16 cellular contexts compared by ENCODE assay signal in genomic region chr13:74819549-74819948, GRCh38.
DNase-seq lines count a peak whose midpoint lies in the region; ATAC-seq, FAIRE-seq and TF ChIP-seq lines count a peak whose summit lies in the region.
"Had no signal": no experiment of that assay in that cellular context is flagged by ENCODE, and none has a peak within 500 bp of the region (broad histone marks: within the 10 kb centered on the region; RNA-seq: fewer than 3 reads in every experiment).

No MANE protein-coding gene starts in this region.

- no peaks in the 10 kb centered on the region for H3K27me3 Mint-ChIP-seq in astrocyte (ENCODE audit: low read depth, unreplicated experiment)
- no peaks in the 10 kb centered on the region for H3K27me3 Mint-ChIP-seq in CD4-positive, alpha-beta memory T cell
- H3K27me3 Mint-ChIP-seq: B cell, IgD-negative memory B cell had no signal

- 39 to 60% methylated on average over 2 of the region's 2 CpGs for WGBS in pancreas, 2 donors

- H3K9me3 Mint-ChIP-seq in astrocyte (ENCODE audit: unreplicated experiment): no peaks in the 10 kb centered on the region
- no peaks in the 10 kb centered on the region for H3K9me3 Mint-ChIP-seq in CD4-positive, alpha-beta memory T cell
- H3K9me3 Mint-ChIP-seq: H9, IgD-negative memory B cell had no signal

- CTCF ChIA-PET in CD4-positive, alpha-beta memory T cell (lab: Charles Lee; ENCODE audit: partially characterized antibody): no interaction called here

- no peak overlapping the region for H3K27ac ChIP-seq in astrocyte (ENCODE audit: low read depth, low read length)
- no peak overlapping the region for H3K27ac ChIP-seq in CD4-positive, alpha-beta memory T cell (ENCODE audit: low read depth, low read length)
- no peak overlapping the region for H3K27ac ChIP-seq in pancreas
- H3K27ac ChIP-seq: BLaER1 treated with 17β-estradiol and CSF1 and Interleukin-3, amounts not matched to agents 10 nM and 100 nM had no signal

- FAIRE-seq in astrocyte (lab: Jason Lieb, UNC): no peak
- FAIRE-seq in pancreas (lab: Jason Lieb, UNC): no peak
- FAIRE-seq: H1, HepG2 had no signal

- no peak overlapping the region for H3K4me2 ChIP-seq in astrocyte (ENCODE audit: low read length)
- H3K4me2 ChIP-seq: BLaER1 treated with 17β-estradiol and CSF1 and Interleukin-3, amounts not matched to agents 10 nM and 100 nM had no signal

- no peaks in the 10 kb centered on the region for H3K4me1 ChIP-seq in astrocyte (ENCODE audit: insufficient read depth, low read length)
- no peaks in the 10 kb centered on the region for H3K4me1 ChIP-seq in CD4-positive, alpha-beta memory T cell (ENCODE audit: insufficient read depth, low read length)
- no peaks in the 10 kb centered on the region for H3K4me1 ChIP-seq in pancreas

- H3K36me3 ChIP-seq in astrocyte (ENCODE audit: insufficient read depth, low read length) (no peaks in the 10 kb centered on the region), pancreas (no peaks in the 10 kb centered on the region)
- H3K36me3 ChIP-seq in CD4-positive, alpha-beta memory T cell (ENCODE audit: insufficient read depth, low read length): no peaks in the 10 kb centered on the region
- H3K36me3 ChIP-seq: BLaER1 treated with 17β-estradiol and CSF1 and Interleukin-3, amounts not matched to agents 10 nM and 100 nM had no signal

- H3K36me3 Mint-ChIP-seq in astrocyte (ENCODE audit: low read depth, unreplicated experiment): no peaks in the 10 kb centered on the region
- H3K36me3 Mint-ChIP-seq in CD4-positive, alpha-beta memory T cell: no peaks in the 10 kb centered on the region
- H3K36me3 Mint-ChIP-seq: IgD-negative memory B cell had no signal

- H3K27me3 ChIP-seq in astrocyte (ENCODE audit: insufficient read depth, low read length) (no peaks in the 10 kb centered on the region), pancreas (no peaks in the 10 kb centered on the region)
- no peaks in the 10 kb centered on the region for H3K27me3 ChIP-seq in CD4-positive, alpha-beta memory T cell (ENCODE audit: insufficient read depth, low read length)
- H3K27me3 ChIP-seq: BLaER1 treated with 17β-estradiol and CSF1 and Interleukin-3, amounts not matched to agents 10 nM and 100 nM had no signal

- POLR2A ChIA-PET in CD4-positive, alpha-beta memory T cell (lab: Charles Lee; ENCODE audit: partially characterized antibody): no interaction called here

- H4K20me1 ChIP-seq in astrocyte (ENCODE audit: insufficient read depth, low read length): no peaks in the 10 kb centered on the region
- H4K20me1 ChIP-seq: BLaER1 treated with 17β-estradiol and CSF1 and Interleukin-3, amounts not matched to agents 10 nM and 100 nM had no signal

- H3K9me3 ChIP-seq in astrocyte (ENCODE audit: insufficient read depth, low read depth, low read length): no peaks in the 10 kb centered on the region
- H3K9me3 ChIP-seq in CD4-positive, alpha-beta memory T cell (ENCODE audit: control insufficient read depth in 1 of 2, low read length in 2 of 2): no peaks in the 10 kb centered on the region
- H3K9me3 ChIP-seq in pancreas: no peaks in the 10 kb centered on the region

- H3K4me3 Mint-ChIP-seq in astrocyte (ENCODE audit: unreplicated experiment): no peak overlapping the region
- H3K4me3 Mint-ChIP-seq in CD4-positive, alpha-beta memory T cell: no peak overlapping the region
- H3K4me3 Mint-ChIP-seq: B cell, H9, IgD-negative memory B cell had no signal

- no peak overlapping the region for H3K9ac ChIP-seq in astrocyte (ENCODE audit: low read length)
- H3K9ac ChIP-seq: BLaER1 treated with 17β-estradiol and CSF1 and Interleukin-3, amounts not matched to agents 10 nM and 100 nM had no signal

- ATAC-seq in pancreas: no peak
- ATAC-seq: HepG2 had no signal

- DNase-seq in HT1080 (ENCODE audit: low read depth): peak; percentile 29
- peak; percentile 3 for DNase-seq in astrocyte (ENCODE audit: low read depth)
- peak; percentile 6 for DNase-seq in fibroblast of pulmonary artery (ENCODE audit: low read depth)
- DNase-seq in kidney tubule cell (ENCODE audit: low spot score): peak; percentile 28
- DNase-seq in CD4-positive, alpha-beta memory T cell: no peak
- no peak for DNase-seq in activated effector memory CD4-positive, alpha-beta T cell treated with anti-CD3 and anti-CD28 coated beads, Interleukin-2, amount 50 U/mL, for 16 hours
- no peak for DNase-seq in pancreas
- DNase-seq: DMS153, DMS79, GDM1, H9 had no signal

- no peak overlapping the region for H2AFZ ChIP-seq in astrocyte (ENCODE audit: low read depth, low read length)

- no peak overlapping the region for H3K4me3 ChIP-seq in astrocyte (ENCODE audit: insufficient read depth, low read depth, low read length)
- no peak overlapping the region for H3K4me3 ChIP-seq in fibroblast of pulmonary artery (replicated peaks; ENCODE audit: low read depth, low read length)
- H3K4me3 ChIP-seq in CD4-positive, alpha-beta memory T cell (ENCODE audit: low read length in 2 of 2): no peak overlapping the region
- H3K4me3 ChIP-seq in pancreas: no peak overlapping the region
- H3K4me3 ChIP-seq: BLaER1 treated with 17β-estradiol and CSF1 and Interleukin-3, amounts not matched to agents 10 nM and 100 nM had no signal

- no peak overlapping the region for H3K27ac Mint-ChIP-seq in astrocyte (ENCODE audit: unreplicated experiment)
- H3K27ac Mint-ChIP-seq in CD4-positive, alpha-beta memory T cell: no peak overlapping the region
- H3K27ac Mint-ChIP-seq: B cell, H9, IgD-negative memory B cell had no signal

- TF ChIP-seq CTCF in astrocyte (IDR thresholded peaks at IDR 0.05; ENCODE audit: insufficient read depth, low read depth, low read length) (no peak), fibroblast of pulmonary artery (IDR thresholded peaks at IDR 0.05; ENCODE audit: low read length, missing control alignments) (no peak), pancreas (IDR thresholded peaks at IDR 0.05) (no peak)

- intact Hi-C loops in CD4-positive, alpha-beta memory T cell (cut with micrococcal nuclease): no loop called here
- intact Hi-C loops in pancreas (cut with DNase I): no loop called here

- H3K4me1 Mint-ChIP-seq in astrocyte (ENCODE audit: low read depth, unreplicated experiment): no peaks in the 10 kb centered on the region
- H3K4me1 Mint-ChIP-seq in CD4-positive, alpha-beta memory T cell: no peaks in the 10 kb centered on the region
- H3K4me1 Mint-ChIP-seq: B cell, H9, IgD-negative memory B cell had no signal

- H3K79me2 ChIP-seq in astrocyte (ENCODE audit: insufficient read depth, low read length): no peaks in the 10 kb centered on the region

Comparison
In these comparisons a context has a peak if more than half of its experiments do, and no peak if none do; other contexts are left out.
1. DNase-seq: peak in HT1080 (single experiment), astrocyte (single experiment), fibroblast of pulmonary artery (single experiment) and kidney tubule cell (single experiment); none in CD4-positive, alpha-beta memory T cell (0 of 5), activated effector memory CD4-positive, alpha-beta T cell treated with anti-CD3 and anti-CD28 coated beads, Interleukin-2, amount 50 U/mL, for 16 hours (single experiment) and pancreas (0 of 6).